ENCODE assay signal across 22 cellular contexts in genomic region chr9:136856078-136856474, GRCh38. TPM values are rescaled to one million over a fixed set of nuclear protein-coding genes. Genes with fewer than 3 reads are reported as not detected.
A peak's percentile ranks its signal among the peaks of the same experiment; 100 is the strongest.
DNase-seq lines count a peak whose midpoint lies in the region; ATAC-seq and TF ChIP-seq lines count a peak whose summit lies in the region.
"Had no signal": no experiment of that assay in that cellular context is flagged by ENCODE, and none has a peak within 500 bp of the region (broad histone marks: within the 10 kb centered on the region; RNA-seq: fewer than 3 reads in every experiment).

No MANE protein-coding gene starts in this region.

- H3K4me1 Mint-ChIP-seq in glutamatergic neuron (ENCODE audit: low read depth, unreplicated experiment): peaks cover 2% of the 10 kb centered on the region
- H3K4me1 Mint-ChIP-seq: activated CD4-positive, alpha-beta T cell treated with anti-CD3 and anti-CD28 coated beads for 36 hours; mesothelial cell of epicardium; natural killer cell had no signal

- H3K4me1 ChIP-seq in neuronal stem cell (ENCODE audit: control insufficient read depth in 2 of 2, insufficient read depth in 1 of 2, low read depth in 1 of 2, low read length in 2 of 2): no peaks in the 10 kb centered on the region
- H3K4me1 ChIP-seq: SJSA1 had no signal

- no peak overlapping the region for H2BK120ac ChIP-seq in neuronal stem cell (ENCODE audit: low read depth, low read length)

- in situ Hi-C loops in brain microvascular endothelial cell (cut with HindIII; ENCODE audit: low pct_ligation_motif_present, low sequenced_read_pairs): no loop called here

- no peak for TF ChIP-seq CTCF in glutamatergic neuron (IDR thresholded peaks at IDR 0.05; ENCODE audit: partially characterized antibody, unreplicated experiment)
- no peak for TF ChIP-seq CTCF in brain microvascular endothelial cell (IDR thresholded peaks at IDR 0.05; ENCODE audit: low read depth, low read length, missing control alignments)

- no peak overlapping the region for H2BK15ac ChIP-seq in neuronal stem cell (ENCODE audit: low read length)

- no peak overlapping the region for H3K27ac ChIP-seq in neuronal stem cell (replicated peaks; ENCODE audit: low read length)
- H3K27ac ChIP-seq in brain microvascular endothelial cell: no peak overlapping the region
- H3K27ac ChIP-seq: 22Rv1, cardiac muscle cell, SJSA1 had no signal

- no peak overlapping the region for H3K27ac Mint-ChIP-seq in glutamatergic neuron (ENCODE audit: unreplicated experiment)
- H3K27ac Mint-ChIP-seq: activated CD4-positive, alpha-beta T cell treated with anti-CD3 and anti-CD28 coated beads for 36 hours; CD8-positive, alpha-beta T cell; dendritic cell treated with granulocyte-macrophage colony-stimulating factor and Interleukin-4, amounts not matched to agents 40 ng/mL and 50 ng/mL, for 4 days; mesothelial cell of epicardium; natural killer cell had no signal

- peaks cover 12% of the 10 kb centered on the region for H3K79me1 ChIP-seq in neuronal stem cell (ENCODE audit: low read depth, low read length)

- peak overlapping the region; percentile 21 for H3K14ac ChIP-seq in neuronal stem cell (ENCODE audit: low read length)

- no peak overlapping the region for H2BK12ac ChIP-seq in neuronal stem cell (ENCODE audit: low read length)

- H3K36me3 ChIP-seq in neuronal stem cell (replicated peaks in 1 of 2; ENCODE audit: control insufficient read depth in 2 of 2, insufficient read depth in 2 of 2, low read length in 2 of 2): peaks cover 14 to 38% of the 10 kb centered on the region in 2 donors
- peaks cover 14% of the 10 kb centered on the region for H3K36me3 ChIP-seq in brain microvascular endothelial cell (replicated peaks)

- no peak overlapping the region for H3K18ac ChIP-seq in neuronal stem cell (ENCODE audit: low read length)

- no peak overlapping the region for H3K4me2 ChIP-seq in neuronal stem cell (ENCODE audit: insufficient read depth, low read length, poor library complexity, severe bottlenecking)

- no peak overlapping the region for H4K8ac ChIP-seq in neuronal stem cell (ENCODE audit: low read depth, low read length)

- DNase-seq in DMS 273 (lab: John Stamatoyannopoulos, UW; ENCODE audit: unreplicated experiment) (peak; percentile 50), DMS 273 treated with DMSO at 0.1 percent for 48 hours (lab: John Stamatoyannopoulos, UW) (no peak), HK-2 (ENCODE audit: unreplicated experiment) (peak; percentile 37), glutamatergic neuron (peak; percentile 16), neuronal stem cell (ENCODE audit: low spot score) (no peak), brain microvascular endothelial cell (no peak)
- DNase-seq: activated CD4-positive, alpha-beta T cell treated with anti-CD3 and anti-CD28 coated beads for 36 hours; DMS53; Karpas-422; natural killer cell; NCI-H1694; NCI-H510A; trophoblast cell had no signal

- H2BK5ac ChIP-seq in neuronal stem cell (ENCODE audit: low read length): no peak overlapping the region

- H3K23ac ChIP-seq in neuronal stem cell (ENCODE audit: low read depth, low read length, poor library complexity): no peak overlapping the region

- H2AK5ac ChIP-seq in neuronal stem cell (ENCODE audit: low read depth, low read length): no peak overlapping the region

- no peak overlapping the region for H3K9ac ChIP-seq in neuronal stem cell (ENCODE audit: low read depth, low read length, poor library complexity)

- no peak overlapping the region for H4K91ac ChIP-seq in neuronal stem cell (ENCODE audit: low read depth, low read length, poor library complexity)

- H3K9me3 ChIP-seq in neuronal stem cell (replicated peaks in 1 of 2; ENCODE audit: control insufficient read depth in 2 of 2, insufficient read depth in 1 of 2, low read depth in 1 of 2, low read length in 2 of 2): no peaks in the 10 kb centered on the region
- H3K9me3 ChIP-seq: SJSA1 had no signal

- H3K4me3 ChIP-seq in neuronal stem cell (ENCODE audit: low read length in 2 of 2) (no peak overlapping the region), brain microvascular endothelial cell (ENCODE audit: low read depth, low read length) (no peak overlapping the region)
- H3K4me3 ChIP-seq: cardiac muscle cell, SJSA1 had no signal

- no peak overlapping the region for H3K4me3 Mint-ChIP-seq in glutamatergic neuron (ENCODE audit: unreplicated experiment)
- H3K4me3 Mint-ChIP-seq: activated CD4-positive, alpha-beta T cell treated with anti-CD3 and anti-CD28 coated beads for 36 hours; CD8-positive, alpha-beta T cell; dendritic cell treated with granulocyte-macrophage colony-stimulating factor and Interleukin-4, amounts not matched to agents 40 ng/mL and 50 ng/mL, for 4 days; mesothelial cell of epicardium; natural killer cell had no signal

- H3K36me3 Mint-ChIP-seq in glutamatergic neuron (ENCODE audit: unreplicated experiment): no peaks in the 10 kb centered on the region
- H3K36me3 Mint-ChIP-seq: CD8-positive, alpha-beta T cell; mesothelial cell of epicardium; natural killer cell had no signal

- peaks cover 2% of the 10 kb centered on the region for H3K9me3 Mint-ChIP-seq in glutamatergic neuron (ENCODE audit: unreplicated experiment)
- H3K9me3 Mint-ChIP-seq: CD8-positive, alpha-beta T cell; dendritic cell treated with granulocyte-macrophage colony-stimulating factor and Interleukin-4, amounts not matched to agents 40 ng/mL and 50 ng/mL, for 4 days; mesothelial cell of epicardium; natural killer cell had no signal

- H3K27me3 Mint-ChIP-seq in glutamatergic neuron (ENCODE audit: unreplicated experiment): no peaks in the 10 kb centered on the region
- H3K27me3 Mint-ChIP-seq: activated CD4-positive, alpha-beta T cell treated with anti-CD3 and anti-CD28 coated beads for 36 hours; dendritic cell treated with granulocyte-macrophage colony-stimulating factor and Interleukin-4, amounts not matched to agents 40 ng/mL and 50 ng/mL, for 4 days had no signal

- WGBS in neuronal stem cell (ENCODE audit: extremely low coverage in 2 of 2, insufficient read length in 2 of 2, insufficient replicate concordance in 1 of 2), 2 donors: no CpG with 5 or more reads among the region's 14 CpGs

- ATAC-seq in esophagus mucosa: no peak
- no peak for ATAC-seq in HG03159 (IDR thresholded peaks at IDR 0.05; ENCODE audit: unreplicated experiment)
- ATAC-seq: activated CD4-positive, alpha-beta T cell treated with anti-CD3 and anti-CD28 coated beads for 36 hours; CD8-positive, alpha-beta T cell; natural killer cell; Panc1 had no signal

- no peak overlapping the region for H2AFZ ChIP-seq in neuronal stem cell (ENCODE audit: low read length)

- H3K4ac ChIP-seq in neuronal stem cell (ENCODE audit: low read length): no peak overlapping the region

- no peaks in the 10 kb centered on the region for H3K27me3 ChIP-seq in neuronal stem cell (ENCODE audit: control insufficient read depth in 3 of 3, insufficient read depth in 3 of 3, low read depth in 1 of 3, low read length in 3 of 3)
- H3K27me3 ChIP-seq in brain microvascular endothelial cell (replicated peaks): no peaks in the 10 kb centered on the region
- H3K27me3 ChIP-seq: cardiac muscle cell, SJSA1 had no signal

RNA-seq across cellular contexts. Expression of gene MAMDC4, which starts 3.9 kb away (rescaled TPM):
- 17.6 TPM for total RNA-seq in glutamatergic neuron (ENCODE audit: unreplicated experiment)
- 3.6 TPM for polyA plus RNA-seq in neuronal stem cell (2013, experiment 1 of 2)
- polyA plus RNA-seq in neuronal stem cell (2013, experiment 2 of 2): 3.2 TPM
- total RNA-seq in esophagus mucosa: 1.3 TPM

RNA-seq across cellular contexts. Expression of gene PHPT1, which starts 6.9 kb away (rescaled TPM):
- 101 TPM for total RNA-seq in glutamatergic neuron (ENCODE audit: unreplicated experiment)
- polyA plus RNA-seq in neuronal stem cell (2013, experiment 1 of 2): 230 TPM
- 218 TPM for polyA plus RNA-seq in neuronal stem cell (2013, experiment 2 of 2)
- total RNA-seq in esophagus mucosa: 74.4 TPM

RNA-seq across cellular contexts. Expression of gene EDF1, which starts 10.0 kb away (rescaled TPM):
- total RNA-seq in glutamatergic neuron (ENCODE audit: unreplicated experiment) (343 TPM), esophagus mucosa (296 TPM)
- 289 TPM for polyA plus RNA-seq in neuronal stem cell (2013, experiment 1 of 2)
- polyA plus RNA-seq in neuronal stem cell (2013, experiment 2 of 2): 288 TPM

RNA-seq across cellular contexts. Expression of gene AJM1, which starts 13.8 kb away (rescaled TPM):
- total RNA-seq in glutamatergic neuron (ENCODE audit: unreplicated experiment) (15.3 TPM), esophagus mucosa (1.1 TPM)
- 0.42 TPM for polyA plus RNA-seq in neuronal stem cell (2013, experiment 1 of 2)
- 0.44 TPM for polyA plus RNA-seq in neuronal stem cell (2013, experiment 2 of 2)

RNA-seq across cellular contexts. Expression of gene TRAF2, which starts 30.2 kb away (rescaled TPM):
- total RNA-seq in glutamatergic neuron (ENCODE audit: unreplicated experiment) (27.3 TPM), esophagus mucosa (11.1 TPM)
- polyA plus RNA-seq in neuronal stem cell (2013, experiment 1 of 2): 11.3 TPM
- polyA plus RNA-seq in neuronal stem cell (2013, experiment 2 of 2): 11.0 TPM

Comparison
In these comparisons a context has a peak if more than half of its experiments do, and no peak if none do; other contexts are left out.
1. DNase-seq: peak in DMS 273 (single experiment), HK-2 (single experiment) and glutamatergic neuron (single experiment); none in DMS 273 treated with DMSO at 0.1 percent for 48 hours (single experiment), neuronal stem cell (single experiment) and brain microvascular endothelial cell (single experiment).